9 cellular contexts compared by ENCODE assay signal in the genomic region with DNA sequence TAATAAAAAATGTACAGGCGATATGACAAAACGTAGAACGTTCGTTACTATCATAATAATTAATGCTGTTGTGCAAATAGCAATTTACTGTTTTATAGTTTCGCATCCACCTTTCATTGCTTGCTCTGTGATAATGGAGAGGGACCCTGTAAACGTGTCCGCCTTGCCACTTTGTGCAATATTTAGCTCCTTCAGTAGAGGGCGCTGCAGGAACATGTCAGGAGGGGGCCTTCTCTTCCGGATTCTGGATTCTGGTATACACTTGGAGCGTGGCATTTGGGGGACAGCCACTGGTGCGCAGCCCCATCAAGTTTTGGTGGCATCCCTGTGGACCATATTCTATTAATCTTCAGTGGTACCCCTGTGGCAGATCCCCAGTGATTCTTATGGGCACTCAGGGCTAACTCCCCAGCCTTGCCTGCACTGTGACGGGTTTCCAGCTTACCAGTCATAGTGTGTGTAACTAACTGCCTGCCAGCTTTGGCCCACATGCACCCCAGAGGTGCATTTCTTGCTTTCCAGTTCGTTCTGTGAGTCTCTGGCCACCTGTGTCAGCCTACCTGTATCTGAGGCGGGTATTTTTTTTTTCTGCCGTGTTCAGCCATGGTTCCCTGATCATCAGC.
DNase-seq lines count a peak whose midpoint lies in the region; ATAC-seq and TF ChIP-seq lines count a peak whose summit lies in the region.
"Had no signal": no experiment of that assay in that cellular context is flagged by ENCODE, and none has a peak within 500 bp of the region (broad histone marks: within the 10 kb centered on the region; RNA-seq: fewer than 3 reads in every experiment).

No MANE protein-coding gene starts in this region.

- peak in 1 of 2 donors; percentile 46 for ATAC-seq in upper lobe of left lung (ENCODE audit: low FRiP score in 2 of 2)

- no peak overlapping the region for H3K4me3 ChIP-seq in epithelial cell of proximal tubule (ENCODE audit: low read depth, low read length)
- no peak overlapping the region for H3K4me3 ChIP-seq in upper lobe of left lung

- no peaks in the 10 kb centered on the region for H3K9me3 ChIP-seq in upper lobe of left lung

- no peaks in the 10 kb centered on the region for H3K4me1 ChIP-seq in upper lobe of left lung

- TF ChIP-seq CTCF in epithelial cell of proximal tubule (conservative IDR thresholded peaks at IDR 0.05; ENCODE audit: low read depth, low read length), result peak; percentile 72
- peak; percentile 9 to 52 (median 41) for TF ChIP-seq CTCF in upper lobe of left lung (IDR thresholded peaks at IDR 0.05)

- H3K27me3 ChIP-seq in upper lobe of left lung, result no peaks in the 10 kb centered on the region

- DNase-seq in stimulated activated CD4-positive, alpha-beta T cell treated with anti-CD3 and anti-CD28 coated beads, Interleukin-2, amount 100 ng/mL, for 48 hours, result peak; percentile 15 to 25
- DNase-seq in stimulated activated CD4-positive, alpha-beta T cell treated with anti-CD3 and anti-CD28 coated beads, Interleukin-4, amount 100 ng/mL, for 4 hours, result no peak
- DNase-seq in NCI-H526 treated with DMSO at 0.1 percent for 48 hours (lab: John Stamatoyannopoulos, UW) (peak; percentile 7), epithelial cell of proximal tubule (ENCODE audit: low read depth) (no peak), upper lobe of left lung (no peak), NCI-H1417 treated with DMSO at 0.1 percent for 48 hours (lab: John Stamatoyannopoulos, UW) (no peak), ecto neural progenitor cell (ENCODE audit: low spot score) (no peak), SIG-M5 (lab: John Stamatoyannopoulos, UW) (no peak)
- DNase-seq: activated T-cell treated with anti-CD3 and anti-CD28 coated beads for 4 hours had no signal

- WGBS in upper lobe of left lung, 2 donors, result 78 to 80% methylated on average over 15 of the region's 15 CpGs

- no peaks in the 10 kb centered on the region for H3K36me3 ChIP-seq in upper lobe of left lung

- no peak overlapping the region for H3K27ac ChIP-seq in upper lobe of left lung

- no peak for TF ChIP-seq POLR2A in upper lobe of left lung (IDR thresholded peaks at IDR 0.05)

- no peak for TF ChIP-seq EP300 in upper lobe of left lung (IDR thresholded peaks at IDR 0.05)

Comparison
In these comparisons a context has a peak if more than half of its experiments do, and no peak if none do; other contexts are left out.
1. DNase-seq: peak in stimulated activated CD4-positive, alpha-beta T cell treated with anti-CD3 and anti-CD28 coated beads, Interleukin-2, amount 100 ng/mL, for 48 hours (2 of 2) and NCI-H526 treated with DMSO at 0.1 percent for 48 hours (single experiment); none in stimulated activated CD4-positive, alpha-beta T cell treated with anti-CD3 and anti-CD28 coated beads, Interleukin-4, amount 100 ng/mL, for 4 hours (0 of 2), epithelial cell of proximal tubule (single experiment), upper lobe of left lung (0 of 2), NCI-H1417 treated with DMSO at 0.1 percent for 48 hours (single experiment), ecto neural progenitor cell (single experiment) and SIG-M5 (single experiment).